In the genomic region with DNA sequence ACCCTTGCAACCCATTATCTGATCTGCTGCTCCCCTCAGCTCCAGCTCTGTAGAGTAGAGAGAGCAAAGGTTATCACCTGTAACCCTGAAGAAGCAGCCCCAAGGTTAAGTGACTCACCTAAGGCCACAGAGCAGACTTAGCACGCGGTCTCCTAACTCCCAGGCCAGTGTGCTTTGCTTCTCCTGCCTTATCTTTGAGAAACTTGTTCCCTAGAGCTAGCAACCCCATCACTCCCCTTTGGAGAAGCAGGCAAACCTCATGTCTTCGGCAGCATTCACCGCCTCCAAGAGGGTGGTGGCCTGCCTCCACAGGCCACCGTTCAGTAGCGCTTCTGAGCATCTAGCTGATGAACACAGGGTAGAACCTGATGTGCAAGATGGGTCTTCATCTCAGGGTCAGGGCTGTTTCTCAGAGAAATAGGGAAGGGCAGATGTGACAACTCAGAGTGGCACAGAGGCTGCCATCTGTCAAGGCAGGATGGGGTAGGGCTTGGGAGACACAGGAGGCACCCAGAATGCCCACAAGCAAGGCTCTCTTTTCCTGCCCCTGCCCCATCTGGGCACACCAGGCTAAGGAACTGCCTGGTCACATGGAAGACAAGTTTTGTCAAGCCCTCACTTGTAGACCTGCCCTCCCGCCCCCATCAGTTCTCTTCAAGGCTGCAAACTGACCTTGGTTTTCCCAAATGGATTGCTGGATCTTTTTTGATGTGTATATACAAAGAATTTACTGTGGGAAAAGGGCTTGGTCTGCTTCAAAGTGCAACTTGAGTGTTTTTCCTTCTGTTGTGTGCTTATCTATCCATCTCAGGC, we compare ENCODE assay signal across 1 cellular context.
TF ChIP-seq lines count a peak whose summit lies in the region.

No MANE protein-coding gene starts in this region.

TF ChIP-seq in K562, 482 proteins besides CTCF, POLR2A, EP300 and RAD21 (continued from another document):
- TF ChIP-seq CHD7 (IDR thresholded peaks at IDR 0.05; ENCODE audit: low read depth, low read length), result no peak
- TF ChIP-seq MAFG (tag; conservative IDR thresholded peaks at IDR 0.05), result no peak
- TF ChIP-seq EP400 (IDR thresholded peaks at IDR 0.05), result peak; percentile 29; the same call in 1 of the 2 replicates
- no peak for TF ChIP-seq NFYB (IDR thresholded peaks at IDR 0.05; ENCODE audit: extremely low read depth, insufficient read length)
- no peak for TF ChIP-seq KLF10 (CRISPR knock-in tag; IDR thresholded peaks at IDR 0.05)
- no peak for TF ChIP-seq YY1 (IDR thresholded peaks at IDR 0.05; ENCODE audit: borderline replicate concordance in 1 of 3, control insufficient read depth in 1 of 3, extremely low read depth in 1 of 3, insufficient read depth in 3 of 3, insufficient read length in 1 of 3, insufficient replicate concordance in 2 of 3, low read depth in 1 of 3, low read length in 2 of 3)
- no peak for TF ChIP-seq BMI1 (IDR thresholded peaks at IDR 0.05; ENCODE audit: low read length)
- TF ChIP-seq, protein P1, sequence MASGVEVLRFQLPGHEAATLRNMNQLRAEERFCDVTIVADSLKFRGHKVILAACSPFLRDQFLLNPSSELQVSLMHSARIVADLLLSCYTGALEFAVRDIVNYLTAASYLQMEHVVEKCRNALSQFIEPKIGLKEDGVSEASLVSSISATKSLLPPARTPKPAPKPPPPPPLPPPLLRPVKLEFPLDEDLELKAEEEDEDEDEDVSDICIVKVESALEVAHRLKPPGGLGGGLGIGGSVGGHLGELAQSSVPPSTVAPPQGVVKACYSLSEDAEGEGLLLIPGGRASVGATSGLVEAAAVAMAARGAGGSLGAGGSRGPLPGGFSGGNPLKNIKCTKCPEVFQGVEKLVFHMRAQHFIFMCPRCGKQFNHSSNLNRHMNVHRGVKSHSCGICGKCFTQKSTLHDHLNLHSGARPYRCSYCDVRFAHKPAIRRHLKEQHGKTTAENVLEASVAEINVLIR (CRISPR knock-in tag; IDR thresholded peaks at IDR 0.05), result no peak
- TF ChIP-seq TCF3 (CRISPR knock-in tag; IDR thresholded peaks at IDR 0.05), result peak; percentile 82
- no peak for TF ChIP-seq ZBTB5 (IDR thresholded peaks at IDR 0.05)
- no peak for TF ChIP-seq CREBBP (IDR thresholded peaks at IDR 0.05; ENCODE audit: low read depth, low read length)
- no peak for TF ChIP-seq CREB3 (tag; conservative IDR thresholded peaks at IDR 0.05; ENCODE audit: low read depth)
- TF ChIP-seq ARID4B (CRISPR knock-in tag; IDR thresholded peaks at IDR 0.05), result no peak
